In the genomic region with DNA sequence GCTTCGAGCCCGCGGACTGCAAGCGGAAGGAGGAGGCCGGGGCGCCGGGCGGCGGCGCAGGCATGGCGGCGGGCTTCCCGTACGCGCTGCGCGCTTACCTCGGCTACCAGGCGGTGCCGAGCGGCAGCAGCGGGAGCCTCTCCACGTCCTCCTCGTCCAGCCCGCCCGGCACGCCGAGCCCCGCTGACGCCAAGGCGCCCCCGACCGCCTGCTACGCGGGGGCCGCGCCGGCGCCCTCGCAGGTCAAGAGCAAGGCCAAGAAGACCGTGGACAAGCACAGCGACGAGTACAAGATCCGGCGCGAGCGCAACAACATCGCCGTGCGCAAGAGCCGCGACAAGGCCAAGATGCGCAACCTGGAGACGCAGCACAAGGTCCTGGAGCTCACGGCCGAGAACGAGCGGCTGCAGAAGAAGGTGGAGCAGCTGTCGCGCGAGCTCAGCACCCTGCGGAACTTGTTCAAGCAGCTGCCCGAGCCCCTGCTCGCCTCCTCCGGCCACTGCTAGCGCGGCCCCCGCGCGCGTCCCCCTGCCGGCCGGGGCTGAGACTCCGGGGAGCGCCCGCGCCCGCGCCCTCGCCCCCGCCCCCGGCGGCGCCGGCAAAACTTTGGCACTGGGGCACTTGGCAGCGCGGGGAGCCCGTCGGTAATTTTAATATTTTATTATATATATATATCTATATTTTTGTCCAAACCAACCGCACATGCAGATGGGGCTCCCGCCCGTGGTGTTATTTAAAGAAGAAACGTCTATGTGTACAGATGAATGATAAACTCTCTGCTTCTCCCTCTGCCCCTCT, we compare ENCODE assay signal across 1 cellular context.
TF ChIP-seq lines count a peak whose summit lies in the region.

No MANE protein-coding gene starts in this region.

TF ChIP-seq in K562, 482 proteins besides CTCF, POLR2A, EP300 and RAD21 (continues in another document):
- TF ChIP-seq ETS1 (conservative IDR thresholded peaks at IDR 0.05; ENCODE audit: control insufficient read depth, low read depth, low read length) (no peak; the same call in 1 of the 2 replicates), SRF (CRISPR knock-in tag; IDR thresholded peaks at IDR 0.05) (no peak), ZNF121 (CRISPR knock-in tag; conservative IDR thresholded peaks at IDR 0.05) (no peak), SP2 (IDR thresholded peaks at IDR 0.05; ENCODE audit: extremely low read depth, low read depth, low read length, poor library complexity, severe bottlenecking) (no peak), SREBF2 (CRISPR knock-in tag; IDR thresholded peaks at IDR 0.05) (no peak), MCM7 (IDR thresholded peaks at IDR 0.05) (no peak), NFIC (IDR thresholded peaks at IDR 0.05) (no peak), CREB1 (IDR thresholded peaks at IDR 0.05) (0 out of 2 replicates have a peak, but pooled peaks have one; percentile 19), CREB1 (CRISPR knock-in tag; IDR thresholded peaks at IDR 0.05) (no peak), ZNF717 (CRISPR knock-in tag; IDR thresholded peaks at IDR 0.05) (no peak), TCF7L2 (IDR thresholded peaks at IDR 0.05; ENCODE audit: low read depth, low read length) (no peak), ZBTB7A (IDR thresholded peaks at IDR 0.05; ENCODE audit: borderline replicate concordance, control insufficient read depth, low read depth, low read length) (peak; percentile 82; the same call in 1 of the 2 replicates), ZNF347 (CRISPR knock-in tag; IDR thresholded peaks at IDR 0.05; ENCODE audit: low read depth) (no peak), SIRT6 (IDR thresholded peaks at IDR 0.05; ENCODE audit: low read depth, low read length) (no peak), CHD2 (IDR thresholded peaks at IDR 0.05; ENCODE audit: low read depth, low read length) (no peak), CTBP1 (IDR thresholded peaks at IDR 0.05; ENCODE audit: borderline replicate concordance) (0 out of 2 replicates have a peak, but pooled peaks have one; percentile 19), SLC30A9 (CRISPR knock-in tag; IDR thresholded peaks at IDR 0.05) (no peak), RBM14 (IDR thresholded peaks at IDR 0.05; ENCODE audit: borderline replicate concordance, insufficient read depth, low read depth, low read length) (peak; percentile 74; the same call in 1 of the 2 replicates), SNRNP70 (optimal IDR thresholded peaks at IDR 0.05; ENCODE audit: low read depth, low read length) (no peak), SP1 (CRISPR knock-in tag; IDR thresholded peaks at IDR 0.05) (peak; percentile 53; the same call in 1 of the 2 replicates), MEF2A (IDR thresholded peaks at IDR 0.05; ENCODE audit: control insufficient read depth, low read depth, low read length) (no peak), ZNF699 (CRISPR knock-in tag; IDR thresholded peaks at IDR 0.05; ENCODE audit: insufficient replicate concordance) (no peak), MXI1 (IDR thresholded peaks at IDR 0.05; ENCODE audit: low read depth, low read length) (no peak), PHB2 (IDR thresholded peaks at IDR 0.05; ENCODE audit: low read depth) (no peak), CLOCK (CRISPR knock-in tag; IDR thresholded peaks at IDR 0.05; ENCODE audit: borderline replicate concordance) (no peak), NFXL1 (CRISPR knock-in tag; IDR thresholded peaks at IDR 0.05) (no peak), FOXO4 (CRISPR knock-in tag; IDR thresholded peaks at IDR 0.05) (no peak), STAG1 (CRISPR knock-in tag; IDR thresholded peaks at IDR 0.05; ENCODE audit: borderline replicate concordance) (peak; percentile 59; the same call in 1 of the 2 replicates), BRD9 (IDR thresholded peaks at IDR 0.05; ENCODE audit: low read depth, partially characterized antibody) (no peak), RBM17 (IDR thresholded peaks at IDR 0.05; ENCODE audit: borderline replicate concordance, low read depth, low read length) (no peak), ZBTB34 (CRISPR knock-in tag; IDR thresholded peaks at IDR 0.05) (no peak), NELFE (IDR thresholded peaks at IDR 0.05; ENCODE audit: insufficient read depth, insufficient read length) (no peak), WHSC1 (IDR thresholded peaks at IDR 0.05; ENCODE audit: low read length) (no peak), SMAD4 (CRISPR knock-in tag; conservative IDR thresholded peaks at IDR 0.05) (no peak; the same call in none of the 2 replicates)
- TF ChIP-seq, protein P1, sequence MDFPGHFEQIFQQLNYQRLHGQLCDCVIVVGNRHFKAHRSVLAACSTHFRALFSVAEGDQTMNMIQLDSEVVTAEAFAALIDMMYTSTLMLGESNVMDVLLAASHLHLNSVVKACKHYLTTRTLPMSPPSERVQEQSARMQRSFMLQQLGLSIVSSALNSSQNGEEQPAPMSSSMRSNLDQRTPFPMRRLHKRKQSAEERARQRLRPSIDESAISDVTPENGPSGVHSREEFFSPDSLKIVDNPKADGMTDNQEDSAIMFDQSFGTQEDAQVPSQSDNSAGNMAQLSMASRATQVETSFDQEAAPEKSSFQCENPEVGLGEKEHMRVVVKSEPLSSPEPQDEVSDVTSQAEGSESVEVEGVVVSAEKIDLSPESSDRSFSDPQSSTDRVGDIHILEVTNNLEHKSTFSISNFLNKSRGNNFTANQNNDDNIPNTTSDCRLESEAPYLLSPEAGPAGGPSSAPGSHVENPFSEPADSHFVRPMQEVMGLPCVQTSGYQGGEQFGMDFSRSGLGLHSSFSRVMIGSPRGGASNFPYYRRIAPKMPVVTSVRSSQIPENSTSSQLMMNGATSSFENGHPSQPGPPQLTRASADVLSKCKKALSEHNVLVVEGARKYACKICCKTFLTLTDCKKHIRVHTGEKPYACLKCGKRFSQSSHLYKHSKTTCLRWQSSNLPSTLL (IDR thresholded peaks at IDR 0.05), result no peak
- TF ChIP-seq, protein P2, sequence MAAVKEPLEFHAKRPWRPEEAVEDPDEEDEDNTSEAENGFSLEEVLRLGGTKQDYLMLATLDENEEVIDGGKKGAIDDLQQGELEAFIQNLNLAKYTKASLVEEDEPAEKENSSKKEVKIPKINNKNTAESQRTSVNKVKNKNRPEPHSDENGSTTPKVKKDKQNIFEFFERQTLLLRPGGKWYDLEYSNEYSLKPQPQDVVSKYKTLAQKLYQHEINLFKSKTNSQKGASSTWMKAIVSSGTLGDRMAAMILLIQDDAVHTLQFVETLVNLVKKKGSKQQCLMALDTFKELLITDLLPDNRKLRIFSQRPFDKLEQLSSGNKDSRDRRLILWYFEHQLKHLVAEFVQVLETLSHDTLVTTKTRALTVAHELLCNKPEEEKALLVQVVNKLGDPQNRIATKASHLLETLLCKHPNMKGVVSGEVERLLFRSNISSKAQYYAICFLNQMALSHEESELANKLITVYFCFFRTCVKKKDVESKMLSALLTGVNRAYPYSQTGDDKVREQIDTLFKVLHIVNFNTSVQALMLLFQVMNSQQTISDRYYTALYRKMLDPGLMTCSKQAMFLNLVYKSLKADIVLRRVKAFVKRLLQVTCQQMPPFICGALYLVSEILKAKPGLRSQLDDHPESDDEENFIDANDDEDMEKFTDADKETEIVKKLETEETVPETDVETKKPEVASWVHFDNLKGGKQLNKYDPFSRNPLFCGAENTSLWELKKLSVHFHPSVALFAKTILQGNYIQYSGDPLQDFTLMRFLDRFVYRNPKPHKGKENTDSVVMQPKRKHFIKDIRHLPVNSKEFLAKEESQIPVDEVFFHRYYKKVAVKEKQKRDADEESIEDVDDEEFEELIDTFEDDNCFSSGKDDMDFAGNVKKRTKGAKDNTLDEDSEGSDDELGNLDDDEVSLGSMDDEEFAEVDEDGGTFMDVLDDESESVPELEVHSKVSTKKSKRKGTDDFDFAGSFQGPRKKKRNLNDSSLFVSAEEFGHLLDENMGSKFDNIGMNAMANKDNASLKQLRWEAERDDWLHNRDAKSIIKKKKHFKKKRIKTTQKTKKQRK (IDR thresholded peaks at IDR 0.05; ENCODE audit: borderline replicate concordance, low read depth, low read length), result no peak
- TF ChIP-seq, protein P3, sequence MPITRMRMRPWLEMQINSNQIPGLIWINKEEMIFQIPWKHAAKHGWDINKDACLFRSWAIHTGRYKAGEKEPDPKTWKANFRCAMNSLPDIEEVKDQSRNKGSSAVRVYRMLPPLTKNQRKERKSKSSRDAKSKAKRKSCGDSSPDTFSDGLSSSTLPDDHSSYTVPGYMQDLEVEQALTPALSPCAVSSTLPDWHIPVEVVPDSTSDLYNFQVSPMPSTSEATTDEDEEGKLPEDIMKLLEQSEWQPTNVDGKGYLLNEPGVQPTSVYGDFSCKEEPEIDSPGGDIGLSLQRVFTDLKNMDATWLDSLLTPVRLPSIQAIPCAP (CRISPR knock-in tag; IDR thresholded peaks at IDR 0.05; ENCODE audit: borderline replicate concordance), result no peak
- TF ChIP-seq, protein P4, sequence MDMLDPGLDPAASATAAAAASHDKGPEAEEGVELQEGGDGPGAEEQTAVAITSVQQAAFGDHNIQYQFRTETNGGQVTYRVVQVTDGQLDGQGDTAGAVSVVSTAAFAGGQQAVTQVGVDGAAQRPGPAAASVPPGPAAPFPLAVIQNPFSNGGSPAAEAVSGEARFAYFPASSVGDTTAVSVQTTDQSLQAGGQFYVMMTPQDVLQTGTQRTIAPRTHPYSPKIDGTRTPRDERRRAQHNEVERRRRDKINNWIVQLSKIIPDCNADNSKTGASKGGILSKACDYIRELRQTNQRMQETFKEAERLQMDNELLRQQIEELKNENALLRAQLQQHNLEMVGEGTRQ (CRISPR knock-in tag; IDR thresholded peaks at IDR 0.05), result no peak
- TF ChIP-seq, protein P5, sequence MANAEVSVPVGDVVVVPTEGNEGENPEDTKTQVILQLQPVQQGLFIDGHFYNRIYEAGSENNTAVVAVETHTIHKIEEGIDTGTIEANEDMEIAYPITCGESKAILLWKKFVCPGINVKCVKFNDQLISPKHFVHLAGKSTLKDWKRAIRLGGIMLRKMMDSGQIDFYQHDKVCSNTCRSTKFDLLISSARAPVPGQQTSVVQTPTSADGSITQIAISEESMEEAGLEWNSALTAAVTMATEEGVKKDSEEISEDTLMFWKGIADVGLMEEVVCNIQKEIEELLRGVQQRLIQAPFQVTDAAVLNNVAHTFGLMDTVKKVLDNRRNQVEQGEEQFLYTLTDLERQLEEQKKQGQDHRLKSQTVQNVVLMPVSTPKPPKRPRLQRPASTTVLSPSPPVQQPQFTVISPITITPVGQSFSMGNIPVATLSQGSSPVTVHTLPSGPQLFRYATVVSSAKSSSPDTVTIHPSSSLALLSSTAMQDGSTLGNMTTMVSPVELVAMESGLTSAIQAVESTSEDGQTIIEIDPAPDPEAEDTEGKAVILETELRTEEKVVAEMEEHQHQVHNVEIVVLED (CRISPR knock-in tag; IDR thresholded peaks at IDR 0.05), result no peak
- TF ChIP-seq, protein P6, sequence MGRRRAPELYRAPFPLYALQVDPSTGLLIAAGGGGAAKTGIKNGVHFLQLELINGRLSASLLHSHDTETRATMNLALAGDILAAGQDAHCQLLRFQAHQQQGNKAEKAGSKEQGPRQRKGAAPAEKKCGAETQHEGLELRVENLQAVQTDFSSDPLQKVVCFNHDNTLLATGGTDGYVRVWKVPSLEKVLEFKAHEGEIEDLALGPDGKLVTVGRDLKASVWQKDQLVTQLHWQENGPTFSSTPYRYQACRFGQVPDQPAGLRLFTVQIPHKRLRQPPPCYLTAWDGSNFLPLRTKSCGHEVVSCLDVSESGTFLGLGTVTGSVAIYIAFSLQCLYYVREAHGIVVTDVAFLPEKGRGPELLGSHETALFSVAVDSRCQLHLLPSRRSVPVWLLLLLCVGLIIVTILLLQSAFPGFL (CRISPR knock-in tag; IDR thresholded peaks at IDR 0.05), result no peak
